In genomic region chr11:10695821-10696220, GRCh38 we compare ENCODE assay signal across 1 cellular context.
TF ChIP-seq lines count a peak whose summit lies in the region.

No MANE protein-coding gene starts in this region.

TF ChIP-seq in IMR-90, 13 proteins besides CTCF, POLR2A, EP300 and RAD21:
- TF ChIP-seq SMC3 (IDR thresholded peaks at IDR 0.05; ENCODE audit: low read depth, low read length) (no peak), MAZ (IDR thresholded peaks at IDR 0.05; ENCODE audit: borderline replicate concordance, low read depth, low read length) (no peak), RFX5 (IDR thresholded peaks at IDR 0.05; ENCODE audit: low read depth, low read length) (no peak), FOS (IDR thresholded peaks at IDR 0.05; ENCODE audit: low read depth, low read length) (no peak), RCOR1 (IDR thresholded peaks at IDR 0.05; ENCODE audit: insufficient replicate concordance, low read length) (no peak), MAFK (IDR thresholded peaks at IDR 0.05; ENCODE audit: low read depth, low read length) (no peak), BHLHE40 (IDR thresholded peaks at IDR 0.05; ENCODE audit: low read depth, low read length) (no peak), CEBPB (IDR thresholded peaks at IDR 0.05; ENCODE audit: low read depth, low read length) (no peak), NFE2L2 (IDR thresholded peaks at IDR 0.05; ENCODE audit: low read depth, low read length) (no peak), MXI1 (IDR thresholded peaks at IDR 0.05; ENCODE audit: borderline replicate concordance, low read depth, low read length) (no peak), CHD1 (IDR thresholded peaks at IDR 0.05; ENCODE audit: low read depth, low read length) (no peak)
- TF ChIP-seq, protein P1, sequence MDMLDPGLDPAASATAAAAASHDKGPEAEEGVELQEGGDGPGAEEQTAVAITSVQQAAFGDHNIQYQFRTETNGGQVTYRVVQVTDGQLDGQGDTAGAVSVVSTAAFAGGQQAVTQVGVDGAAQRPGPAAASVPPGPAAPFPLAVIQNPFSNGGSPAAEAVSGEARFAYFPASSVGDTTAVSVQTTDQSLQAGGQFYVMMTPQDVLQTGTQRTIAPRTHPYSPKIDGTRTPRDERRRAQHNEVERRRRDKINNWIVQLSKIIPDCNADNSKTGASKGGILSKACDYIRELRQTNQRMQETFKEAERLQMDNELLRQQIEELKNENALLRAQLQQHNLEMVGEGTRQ (IDR thresholded peaks at IDR 0.05; ENCODE audit: low read depth, low read length): no peak
- TF ChIP-seq, protein P2, sequence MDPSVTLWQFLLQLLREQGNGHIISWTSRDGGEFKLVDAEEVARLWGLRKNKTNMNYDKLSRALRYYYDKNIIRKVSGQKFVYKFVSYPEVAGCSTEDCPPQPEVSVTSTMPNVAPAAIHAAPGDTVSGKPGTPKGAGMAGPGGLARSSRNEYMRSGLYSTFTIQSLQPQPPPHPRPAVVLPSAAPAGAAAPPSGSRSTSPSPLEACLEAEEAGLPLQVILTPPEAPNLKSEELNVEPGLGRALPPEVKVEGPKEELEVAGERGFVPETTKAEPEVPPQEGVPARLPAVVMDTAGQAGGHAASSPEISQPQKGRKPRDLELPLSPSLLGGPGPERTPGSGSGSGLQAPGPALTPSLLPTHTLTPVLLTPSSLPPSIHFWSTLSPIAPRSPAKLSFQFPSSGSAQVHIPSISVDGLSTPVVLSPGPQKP (IDR thresholded peaks at IDR 0.05; ENCODE audit: borderline replicate concordance, low read depth, low read length): no peak
